ENCODE assay signal across 8 cellular contexts in genomic region chrX:39726810-39727209, GRCh38.
DNase-seq lines count a peak whose midpoint lies in the region; ATAC-seq and TF ChIP-seq lines count a peak whose summit lies in the region.

No MANE protein-coding gene starts in this region.

- DNase-seq in AG20443 (ENCODE audit: low spot score) (peak; percentile 65), LHCN-M2 (ENCODE audit: low read depth) (peak; percentile 81), left ventricle myocardium superior (peak; percentile 63), NCI-H226 (no peak), UCSD-AML1 (lab: John Stamatoyannopoulos, UW; ENCODE audit: unreplicated experiment) (no peak)
- DNase-seq in activated naive CD4-positive, alpha-beta T cell treated with Interleukin-2 at 50 U/mL for 16 hours = no peak
- DNase-seq in stimulated activated naive CD4-positive, alpha-beta T cell (lab: John Stamatoyannopoulos, UW) = no peak

- ATAC-seq in SK-N-SH treated with all-trans-retinoic acid at 6 μM for 48 hours (no peak), left ventricle myocardium superior (peak; percentile 68)

- intact Hi-C loops in left ventricle myocardium superior (cut with micrococcal nuclease) = no loop called here

TF ChIP-seq in SK-N-SH treated with all-trans-retinoic acid at 6 μM for 48 hours, 23 proteins besides CTCF, POLR2A, EP300 and RAD21:
- TF ChIP-seq TCF4 (CRISPR knock-in tag; IDR thresholded peaks at IDR 0.05; ENCODE audit: borderline replicate concordance) = peak; percentile 51; the same call in 1 of the 2 replicates
- TF ChIP-seq OSR1 (CRISPR knock-in tag; IDR thresholded peaks at IDR 0.05) = no peak
- TF ChIP-seq ZFP30 (CRISPR knock-in tag; IDR thresholded peaks at IDR 0.05) = no peak
- TF ChIP-seq PPARA (CRISPR knock-in tag; IDR thresholded peaks at IDR 0.05; ENCODE audit: borderline replicate concordance) = no peak

Comparison
In these comparisons a context has a peak if more than half of its experiments do, and no peak if none do; other contexts are left out.
1. DNase-seq: peak in AG20443 (single experiment), LHCN-M2 (single experiment) and left ventricle myocardium superior (single experiment); none in NCI-H226 (single experiment), activated naive CD4-positive, alpha-beta T cell treated with Interleukin-2 at 50 U/mL for 16 hours (single experiment), UCSD-AML1 (single experiment) and stimulated activated naive CD4-positive, alpha-beta T cell (0 of 6).